ENCODE assay signal across 9 cellular contexts in genomic region chr17:2883544-2884203, GRCh38.
A peak's percentile ranks its signal among the peaks of the same experiment; 100 is the strongest.
DNase-seq lines count a peak whose midpoint lies in the region; ATAC-seq and TF ChIP-seq lines count a peak whose summit lies in the region.
"Had no signal": no experiment of that assay in that cellular context is flagged by ENCODE, and none has a peak within 500 bp of the region (broad histone marks: within the 10 kb centered on the region; RNA-seq: fewer than 3 reads in every experiment).

No MANE protein-coding gene starts in this region.

- intact Hi-C loops in Caco-2 (cut with micrococcal nuclease; ENCODE audit: unreplicated experiment) = no loop called here

- no peaks in the 10 kb centered on the region for H4K20me1 ChIP-seq in Karpas-422 (ENCODE audit: insufficient read depth, low read depth, low read length)

- no peak overlapping the region for H3K4me3 Mint-ChIP-seq in Caco-2 (ENCODE audit: unreplicated experiment)
- H3K4me3 Mint-ChIP-seq in T-helper 17 cell = no peak overlapping the region
- H3K4me3 Mint-ChIP-seq: nephron had no signal

- H3K4me1 Mint-ChIP-seq in Caco-2 (ENCODE audit: low read depth, unreplicated experiment) = peaks cover 7% of the 10 kb centered on the region
- peaks cover 26% of the 10 kb centered on the region for H3K4me1 Mint-ChIP-seq in T-helper 17 cell
- H3K4me1 Mint-ChIP-seq: nephron had no signal

- H3K9me2 ChIP-seq in Karpas-422 (replicated peaks; ENCODE audit: insufficient read depth, low read length) = no peaks in the 10 kb centered on the region

- H2AFZ ChIP-seq in Karpas-422 (ENCODE audit: low read length) = no peak overlapping the region

- no TSS peak for BruUV-seq in Caco-2 (replicated peaks; lab: Mats Ljungman, UMichigan)

- TF ChIP-seq CTCF in Caco-2 (IDR thresholded peaks at IDR 0.05; ENCODE audit: insufficient read depth in 1 of 2, low read depth in 1 of 2, low read length in 1 of 2, severe bottlenecking in 1 of 2, unreplicated experiment in 1 of 2) = no peak

- H3K27me3 Mint-ChIP-seq in Caco-2 (ENCODE audit: insufficient read depth, unreplicated experiment) (no peaks in the 10 kb centered on the region), T-helper 17 cell (no peaks in the 10 kb centered on the region)

- H3K9me3 ChIP-seq in Caco-2 (no peaks in the 10 kb centered on the region; the same call in 1 of the 2 replicates), T-helper 17 cell (ENCODE audit: control insufficient read depth, low read length, poor library complexity, severe bottlenecking) (no peaks in the 10 kb centered on the region), iPS-20b (ENCODE audit: insufficient read depth, low read depth, low read length) (no peaks in the 10 kb centered on the region), Karpas-422 (ENCODE audit: low read length) (no peaks in the 10 kb centered on the region)

- no peak for DNase-seq in Caco-2
- peak; percentile 53 for DNase-seq in LHCN-M2 (ENCODE audit: low read depth)
- DNase-seq in T-helper 17 cell = no peak
- no peak for DNase-seq in dermis blood vessel endothelial cell
- DNase-seq in Ammon's horn (ENCODE audit: low spot score) = no peak
- DNase-seq in Karpas-422 = no peak
- no peak for DNase-seq in UCSD-AML1 (lab: John Stamatoyannopoulos, UW; ENCODE audit: unreplicated experiment)

- no peaks in the 10 kb centered on the region for H3K9me3 Mint-ChIP-seq in Caco-2 (ENCODE audit: unreplicated experiment)
- H3K9me3 Mint-ChIP-seq: nephron had no signal

- H3K27me3 ChIP-seq in Caco-2 (replicated peaks; ENCODE audit: control insufficient read depth, insufficient read depth, low read length) (no peaks in the 10 kb centered on the region), iPS-20b (ENCODE audit: insufficient read depth, low read length) (no peaks in the 10 kb centered on the region), Karpas-422 (ENCODE audit: low read length) (no peaks in the 10 kb centered on the region)

- H3K9ac ChIP-seq in iPS-20b (ENCODE audit: low read depth, low read length) (0 out of 2 replicates have a peak overlapping the region, but pooled peaks have one; percentile 13), Karpas-422 (ENCODE audit: low read length) (no peak overlapping the region)

- H3K27ac ChIP-seq in iPS-20b (ENCODE audit: low read length) (no peak overlapping the region), Karpas-422 (ENCODE audit: low read length) (no peak overlapping the region)

- POLR2A ChIA-PET in Caco-2 (lab: Charles Lee) = interaction anchor here (0.7 kb wide), 1 partner anchor 10 kb away, joined by 4 read pairs; no protein-coding TSS in a partner anchor

- H3K79me2 ChIP-seq in Karpas-422 (ENCODE audit: low read length) = no peaks in the 10 kb centered on the region

- CTCF ChIA-PET in Caco-2 (lab: Charles Lee) = no interaction called here

- ATAC-seq in T-helper 17 cell = no peak

- H3K27ac Mint-ChIP-seq in Caco-2 (ENCODE audit: unreplicated experiment) (peak overlapping the region; percentile 70), T-helper 17 cell (peak overlapping the region; percentile 85)
- H3K27ac Mint-ChIP-seq: nephron had no signal

- H3K36me3 Mint-ChIP-seq in Caco-2 (ENCODE audit: insufficient read depth, unreplicated experiment) (peaks cover 5% of the 10 kb centered on the region), T-helper 17 cell (ENCODE audit: low read depth) (peaks cover 2% of the 10 kb centered on the region)

- H3K4me2 ChIP-seq in Karpas-422 (ENCODE audit: low read depth, low read length, poor library complexity, severe bottlenecking) = no peak overlapping the region

- peaks cover 20% of the 10 kb centered on the region for H3K4me1 ChIP-seq in Caco-2
- H3K4me1 ChIP-seq in iPS-20b (ENCODE audit: insufficient read depth, low read length) = peaks cover 13% of the 10 kb centered on the region
- peaks cover 3% of the 10 kb centered on the region; the same call in 1 of the 2 replicates for H3K4me1 ChIP-seq in Karpas-422 (ENCODE audit: low read length)

- H3K4me3 ChIP-seq in Caco-2 (ENCODE audit: low read depth, low read length) (no peak overlapping the region), iPS-20b (ENCODE audit: low read length) (no peak overlapping the region), Karpas-422 (ENCODE audit: low read length) (no peak overlapping the region)

- H3K36me3 ChIP-seq in Caco-2 (ENCODE audit: control insufficient read depth, insufficient read depth, low read length) = no peaks in the 10 kb centered on the region
- H3K36me3 ChIP-seq in iPS-20b (ENCODE audit: insufficient read depth, low read depth, low read length) = no peaks in the 10 kb centered on the region
- no peaks in the 10 kb centered on the region for H3K36me3 ChIP-seq in Karpas-422 (ENCODE audit: insufficient read depth, low read length)
